Comparison of ENCODE assay signal across 24 cellular contexts in genomic region chr6:51489133-51489532, GRCh38.
"Had no signal": no experiment of that assay in that cellular context is flagged by ENCODE, and none has a peak within 500 bp of the region (broad histone marks: within the 10 kb centered on the region; RNA-seq: fewer than 3 reads in every experiment).

No MANE protein-coding gene starts in this region.

- ATAC-seq: activated CD8-positive, alpha-beta T cell treated with anti-CD3 and anti-CD28 coated beads, Interleukin-2, amount 10 ng/mL, durations not matched to agents 7 days and 5 days; body of pancreas; foreskin keratinocyte; stimulated activated memory B cell treated with anti-CD40 and anti-IgM and Interleukin-4, amounts not matched to agents 10 μg/mL and 1 μg/mL and 100 μg/mL, for 72 hours; upper lobe of right lung had no signal

- H3K27ac ChIP-seq: body of pancreas, colonic mucosa, foreskin keratinocyte, left ventricle myocardium inferior, sigmoid colon, thoracic aorta, upper lobe of right lung had no signal

- H3K4me1 ChIP-seq: body of pancreas, colonic mucosa, foreskin keratinocyte, left ventricle myocardium inferior, sigmoid colon, upper lobe of right lung had no signal

- H3K9me3 Mint-ChIP-seq: activated naive CD4-positive, alpha-beta T cell treated with anti-CD3 and anti-CD28 coated beads for 36 hours; stimulated activated memory B cell treated with anti-CD40 and anti-IgM and Interleukin-4, amounts not matched to agents 10 μg/mL and 1 μg/mL and 100 μg/mL, for 72 hours had no signal

- H3K9me3 ChIP-seq: body of pancreas, colonic mucosa, sigmoid colon, thoracic aorta, upper lobe of right lung had no signal

- H3K4me3 ChIP-seq: body of pancreas, colonic mucosa, left ventricle myocardium inferior, sigmoid colon, thoracic aorta, upper lobe of right lung had no signal

- H3K27ac Mint-ChIP-seq: activated CD8-positive, alpha-beta T cell treated with anti-CD3 and anti-CD28 coated beads, Interleukin-2, amount 10 ng/mL, durations not matched to agents 7 days and 5 days; activated naive CD4-positive, alpha-beta T cell treated with anti-CD3 and anti-CD28 coated beads for 36 hours; activated T-cell treated with anti-CD3 and anti-CD28 coated beads, Interleukin-2, amount 50 U/mL, for 24 hours; activated T-helper 2 cell treated with anti-CD3 and anti-CD28 coated beads, Interferon-gamma antibody, Interleukin-2, Interleukin-4, amounts not matched to agents 10 μg/mL and 5 μg/mL and 100 μg/mL, durations not matched to agents 14 hours and 24 hours and 36 hours; endodermal cell; nephron progenitor cell; stimulated activated memory B cell treated with anti-CD40 and anti-IgM and Interleukin-4, amounts not matched to agents 10 μg/mL and 1 μg/mL and 100 μg/mL, for 72 hours had no signal

- H3K36me3 Mint-ChIP-seq: stimulated activated memory B cell treated with anti-CD40 and anti-IgM and Interleukin-4, amounts not matched to agents 10 μg/mL and 1 μg/mL and 100 μg/mL, for 72 hours had no signal

- H3K4me1 Mint-ChIP-seq: stimulated activated memory B cell treated with anti-CD40 and anti-IgM and Interleukin-4, amounts not matched to agents 10 μg/mL and 1 μg/mL and 100 μg/mL, for 72 hours had no signal

- H3K27me3 ChIP-seq: body of pancreas, colonic mucosa, foreskin keratinocyte, sigmoid colon, upper lobe of right lung had no signal

- DNase-seq: activated CD4-positive, alpha-beta T cell treated with anti-CD3 and anti-CD28 coated beads for 48 hours; activated CD4-positive, CD25-positive, alpha-beta regulatory T cell; activated CD8-positive, alpha-beta T cell treated with anti-CD3 and anti-CD28 coated beads, Interleukin-2, amount 10 ng/mL, durations not matched to agents 7 days and 5 days; activated naive CD4-positive, alpha-beta T cell treated with anti-CD3 and anti-CD28 coated beads for 36 hours; activated T-cell treated with anti-CD3 and anti-CD28 coated beads, Interleukin-2, amount 50 U/mL, for 24 hours; body of pancreas; caudate nucleus; colonic mucosa; endodermal cell; foreskin keratinocyte; hypothalamus; kidney; left ventricle myocardium inferior; mammary epithelial cell; midbrain; nephron progenitor cell; nucleus accumbens; posterior cingulate gyrus; sigmoid colon; stimulated activated CD4-positive, alpha-beta T cell treated with anti-CD3 and anti-CD28 coated beads, Interleukin-4, amount 100 ng/mL, for 24 hours; upper lobe of right lung had no signal

- H3K27me3 Mint-ChIP-seq: activated T-cell treated with anti-CD3 and anti-CD28 coated beads, Interleukin-2, amount 50 U/mL, for 24 hours; stimulated activated memory B cell treated with anti-CD40 and anti-IgM and Interleukin-4, amounts not matched to agents 10 μg/mL and 1 μg/mL and 100 μg/mL, for 72 hours had no signal

- H3K4me3 Mint-ChIP-seq: activated CD8-positive, alpha-beta T cell treated with anti-CD3 and anti-CD28 coated beads, Interleukin-2, amount 10 ng/mL, durations not matched to agents 7 days and 5 days; activated naive CD4-positive, alpha-beta T cell treated with anti-CD3 and anti-CD28 coated beads for 36 hours; activated T-cell treated with anti-CD3 and anti-CD28 coated beads, Interleukin-2, amount 50 U/mL, for 24 hours; endodermal cell; nephron progenitor cell; stimulated activated memory B cell treated with anti-CD40 and anti-IgM and Interleukin-4, amounts not matched to agents 10 μg/mL and 1 μg/mL and 100 μg/mL, for 72 hours had no signal

- H3K36me3 ChIP-seq: colonic mucosa, left ventricle myocardium inferior, sigmoid colon, thoracic aorta, upper lobe of right lung had no signal
